Comparison of ENCODE assay signal across 10 cellular contexts in genomic region chr10:89224697-89225443, GRCh38. TPM values are rescaled to one million over a fixed set of nuclear protein-coding genes. Genes with fewer than 3 reads are reported as not detected.
DNase-seq lines count a peak whose midpoint lies in the region; ATAC-seq, FAIRE-seq and TF ChIP-seq lines count a peak whose summit lies in the region.
"Had no signal": no experiment of that assay in that cellular context is flagged by ENCODE, and none has a peak within 500 bp of the region (broad histone marks: within the 10 kb centered on the region; RNA-seq: fewer than 3 reads in every experiment).

No MANE protein-coding gene starts in this region.

- no peaks in the 10 kb centered on the region for H3K9me3 Mint-ChIP-seq in activated naive CD8-positive, alpha-beta T cell treated with anti-CD3 and anti-CD28 coated beads, Interleukin-2, amount 10 ng/mL, durations not matched to agents 7 days and 5 days

- ATAC-seq in activated naive CD8-positive, alpha-beta T cell treated with anti-CD3 and anti-CD28 coated beads, Interleukin-2, amount 10 ng/mL, durations not matched to agents 7 days and 5 days (ENCODE audit: low read depth) = peak; percentile 60
- ATAC-seq in psoas muscle = peak in 2 of 4 donors; percentile 38 to 46
- no peak for ATAC-seq in GM21381 (IDR thresholded peaks at IDR 0.05; ENCODE audit: unreplicated experiment)

- H3K4me3 Mint-ChIP-seq in activated naive CD8-positive, alpha-beta T cell treated with anti-CD3 and anti-CD28 coated beads, Interleukin-2, amount 10 ng/mL, durations not matched to agents 7 days and 5 days = peak overlapping the region; percentile 55

- no peak overlapping the region for H3K27ac ChIP-seq in cardiac muscle cell
- H3K27ac ChIP-seq in psoas muscle = peak overlapping the region; percentile 62

- POLR2A ChIA-PET in GM10248 (lab: Yijun Ruan, JAX) = no interaction called here
- POLR2A ChIA-PET in activated naive CD8-positive, alpha-beta T cell treated with anti-CD3 and anti-CD28 coated beads, Interleukin-2, amount 10 ng/mL, durations not matched to agents 7 days and 5 days (lab: Charles Lee) = interaction anchor here (1.1 kb wide), 1 partner anchor 167 kb away, joined by 3 read pairs; the partner anchor contains the start of gene IFIT1

- 63 to 76% (median 76%) methylated on average over 18 of the region's 18 CpGs for WGBS in psoas muscle, 3 donors

- peaks cover 6% of the 10 kb centered on the region for H3K4me1 Mint-ChIP-seq in activated naive CD8-positive, alpha-beta T cell treated with anti-CD3 and anti-CD28 coated beads, Interleukin-2, amount 10 ng/mL, durations not matched to agents 7 days and 5 days

- no peak overlapping the region for H3K4me3 ChIP-seq in cardiac muscle cell
- peak overlapping the region; percentile 21 for H3K4me3 ChIP-seq in psoas muscle

- H3K4me1 ChIP-seq in cardiac muscle cell (ENCODE audit: low read depth) = no peaks in the 10 kb centered on the region
- no peaks in the 10 kb centered on the region for H3K4me1 ChIP-seq in psoas muscle

- H3K27ac Mint-ChIP-seq in activated naive CD8-positive, alpha-beta T cell treated with anti-CD3 and anti-CD28 coated beads, Interleukin-2, amount 10 ng/mL, durations not matched to agents 7 days and 5 days = peak overlapping the region; percentile 45

- CTCF ChIA-PET in GM10248 (lab: Yijun Ruan, JAX) = interaction anchor here (0.7 to 2.2 kb wide), 13 partner anchors 8 to 389 kb away, joined by 3 to 8 read pairs (median 3); partner anchors contain the start of gene LIPA

- FAIRE-seq in GM19239 (lab: Jason Lieb, UNC) (no peak), HTR-8/SVneo (lab: Jason Lieb, UNC) (no peak)

- peak; percentile 24 for TF ChIP-seq CTCF in GM10248 (IDR thresholded peaks at IDR 0.05; ENCODE audit: control extremely low read depth, extremely low read depth, low read depth, missing control alignments)
- peak; percentile 43 for TF ChIP-seq CTCF in cardiac muscle cell (IDR thresholded peaks at IDR 0.05; ENCODE audit: low read depth, low read length)
- peak; percentile 20 for TF ChIP-seq CTCF in psoas muscle (IDR thresholded peaks at IDR 0.05)

- H3K36me3 ChIP-seq in cardiac muscle cell (no peaks in the 10 kb centered on the region), psoas muscle (ENCODE audit: insufficient read depth in 1 of 2, low read depth in 1 of 2) (peaks cover 0 to 15% of the 10 kb centered on the region in 2 donors)

- H3K27me3 Mint-ChIP-seq in activated naive CD8-positive, alpha-beta T cell treated with anti-CD3 and anti-CD28 coated beads, Interleukin-2, amount 10 ng/mL, durations not matched to agents 7 days and 5 days = no peaks in the 10 kb centered on the region

- intact Hi-C loops in psoas muscle (cut with DNase I) = no loop called here

- DNase-seq in GM10248 (ENCODE audit: extremely low spot score) = no peak
- no peak for DNase-seq in activated naive CD8-positive, alpha-beta T cell treated with anti-CD3 and anti-CD28 coated beads, Interleukin-2, amount 10 ng/mL, durations not matched to agents 7 days and 5 days
- peak in 1 of 2 donors; percentile 46 for DNase-seq in cardiac muscle cell (ENCODE audit: low read depth in 1 of 2, low spot score in 1 of 2)
- no peak for DNase-seq in psoas muscle
- DNase-seq in GM19239 (ENCODE audit: insufficient read length, low spot score) = no peak
- DNase-seq in HTR-8/SVneo (ENCODE audit: insufficient read length, low spot score) = no peak
- no peak for DNase-seq in COLO668 (lab: John Stamatoyannopoulos, UW; ENCODE audit: unreplicated experiment)
- DNase-seq: cortex of kidney had no signal

- H3K9me3 ChIP-seq in cardiac muscle cell (ENCODE audit: low read depth) (no peaks in the 10 kb centered on the region), psoas muscle (no peaks in the 10 kb centered on the region)

- H3K36me3 Mint-ChIP-seq in activated naive CD8-positive, alpha-beta T cell treated with anti-CD3 and anti-CD28 coated beads, Interleukin-2, amount 10 ng/mL, durations not matched to agents 7 days and 5 days = peaks cover 13% of the 10 kb centered on the region

- H3K27me3 ChIP-seq in cardiac muscle cell (no peaks in the 10 kb centered on the region), psoas muscle (ENCODE audit: insufficient read depth in 3 of 3, low read length in 2 of 3) (no peaks in the 10 kb centered on the region)

RNA-seq across cellular contexts. Expression of gene CH25H, which starts 17.8 kb away (rescaled TPM):
- not detected for total RNA-seq in activated naive CD8-positive, alpha-beta T cell treated with anti-CD3 and anti-CD28 coated beads, Interleukin-2, amount 10 ng/mL, durations not matched to agents 7 days and 5 days
- total RNA-seq in cardiac muscle cell = not detected in 2 replicates
- not detected in 2 replicates for polyA plus RNA-seq in cardiac muscle cell
- total RNA-seq in psoas muscle = 1 to 10 TPM in 1 of 4 donors, under 1 TPM in 1, not detected in 2; 0.13 to 1.1 TPM
- polyA plus RNA-seq in psoas muscle = under 1 TPM; 0.05 to 0.35 (median 0.25) TPM
- total RNA-seq: G401 had no signal

RNA-seq across cellular contexts. Expression of gene LIPA, which starts 26.7 kb away (rescaled TPM):
- 10 to 100 TPM; 35.9 to 42.8 TPM for total RNA-seq in activated naive CD8-positive, alpha-beta T cell treated with anti-CD3 and anti-CD28 coated beads, Interleukin-2, amount 10 ng/mL, durations not matched to agents 7 days and 5 days
- total RNA-seq in cardiac muscle cell (6.8 and 6.9 TPM in 2 replicates), psoas muscle (10 to 100 TPM in 3 of 4 donors, 1 to 10 TPM in 1; 7.7 to 14.2 (median 12.3) TPM)
- polyA plus RNA-seq in cardiac muscle cell (12.3 and 13.1 TPM in 2 replicates), psoas muscle (10 to 100 TPM in 1 of 3 donors, 1 to 10 TPM in 2; 7.6 to 10.3 (median 8.2) TPM)
